Comparison of ENCODE assay signal across 8 cellular contexts in the genomic region with DNA sequence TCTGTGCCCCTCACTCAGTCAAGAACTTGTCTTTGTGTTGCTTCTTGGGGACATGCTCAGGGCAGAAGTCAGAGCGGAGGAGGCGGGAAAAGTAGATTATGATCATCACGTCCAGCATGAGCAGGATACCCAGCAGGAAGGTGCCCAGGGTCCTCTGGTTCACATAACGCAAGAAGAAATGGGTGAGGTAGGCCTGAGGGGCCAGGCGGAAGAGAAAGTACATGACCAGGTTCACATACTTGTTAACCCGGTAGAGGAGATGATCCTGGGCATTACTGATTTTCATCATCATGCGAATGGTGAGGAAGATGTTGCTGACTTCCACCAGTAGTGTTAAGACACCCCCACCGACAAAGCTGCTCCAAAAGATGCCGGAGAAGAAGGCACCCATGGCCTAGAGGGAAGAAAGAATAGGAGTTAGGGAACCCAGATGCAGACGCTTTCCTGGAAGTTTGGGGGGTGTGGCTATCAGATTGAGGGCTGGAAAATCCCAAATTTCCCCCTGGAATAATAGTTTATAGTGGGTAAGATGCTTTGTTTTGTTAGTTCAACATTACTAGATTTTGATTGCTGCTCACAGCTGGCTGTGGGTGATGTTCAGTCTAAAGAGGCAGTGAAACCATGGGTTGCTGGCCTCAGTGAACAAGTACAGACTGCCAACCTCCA. TPM values are rescaled to one million over a fixed set of nuclear protein-coding genes. Genes with fewer than 3 reads are reported as not detected.
DNase-seq lines count a peak whose midpoint lies in the region; ATAC-seq and TF ChIP-seq lines count a peak whose summit lies in the region.

No MANE protein-coding gene starts in this region.

- H3K9me3 ChIP-seq in tibial nerve, result no peaks in the 10 kb centered on the region

- peak overlapping the region; percentile 100 for H3K27ac ChIP-seq in VCaP
- H3K27ac ChIP-seq in foreskin keratinocyte, result peak overlapping the region; percentile 83
- H3K27ac ChIP-seq in tibial nerve, result peak overlapping the region in 3 of 4 donors; percentile 88 to 100 (median 97)

- ATAC-seq in foreskin keratinocyte (no peak), GM19452 (IDR thresholded peaks at IDR 0.05; ENCODE audit: unreplicated experiment) (no peak)

- H3K4me1 Mint-ChIP-seq in activated naive CD4-positive, alpha-beta T cell treated with anti-CD3 and anti-CD28 coated beads, Interleukin-2, amount 50 U/mL, for 24 hours, result peaks cover 45% of the 10 kb centered on the region

- peaks cover 6 to 41% (median 19%) of the 10 kb centered on the region in 3 donors for H3K36me3 ChIP-seq in tibial nerve

- no peaks in the 10 kb centered on the region for H3K27me3 Mint-ChIP-seq in activated naive CD4-positive, alpha-beta T cell treated with anti-CD3 and anti-CD28 coated beads, Interleukin-2, amount 50 U/mL, for 24 hours

- H3K4me3 ChIP-seq in tibial nerve, result no peak overlapping the region

- TF ChIP-seq EP300 in tibial nerve (IDR thresholded peaks at IDR 0.05), result no peak

- no peak for TF ChIP-seq POLR2A in tibial nerve (IDR thresholded peaks at IDR 0.05)

- WGBS in tibial nerve, 2 donors, result 73 to 74% methylated on average over 10 of the region's 10 CpGs

- no peak for DNase-seq in activated naive CD4-positive, alpha-beta T cell treated with anti-CD3 and anti-CD28 coated beads, Interleukin-2, amount 50 U/mL, for 16 hours
- DNase-seq in foreskin keratinocyte, result no peak
- DNase-seq in tibial nerve (ENCODE audit: low spot score in 2 of 2), result no peak
- no peak for DNase-seq in activated gamma-delta T cell treated with Interleukin-2 at 50 U/mL for 16 hours
- DNase-seq in superior temporal gyrus (ENCODE audit: extremely low spot score), result no peak

- peak overlapping the region; percentile 95 for H3K4me3 Mint-ChIP-seq in activated naive CD4-positive, alpha-beta T cell treated with anti-CD3 and anti-CD28 coated beads, Interleukin-2, amount 50 U/mL, for 24 hours

- H3K9me3 Mint-ChIP-seq in activated naive CD4-positive, alpha-beta T cell treated with anti-CD3 and anti-CD28 coated beads, Interleukin-2, amount 50 U/mL, for 24 hours, result no peaks in the 10 kb centered on the region

- H3K36me3 Mint-ChIP-seq in activated naive CD4-positive, alpha-beta T cell treated with anti-CD3 and anti-CD28 coated beads, Interleukin-2, amount 50 U/mL, for 24 hours, result peaks cover 40% of the 10 kb centered on the region

- H3K4me1 ChIP-seq in foreskin keratinocyte (peaks cover 3% of the 10 kb centered on the region), tibial nerve (peaks cover 0 to 71% (median 40%) of the 10 kb centered on the region in 4 donors)

- TF ChIP-seq CTCF in VCaP (conservative IDR thresholded peaks at IDR 0.05), result no peak
- no peak for TF ChIP-seq CTCF in foreskin keratinocyte (conservative IDR thresholded peaks at IDR 0.05)
- TF ChIP-seq CTCF in tibial nerve (IDR thresholded peaks at IDR 0.05), result no peak

- H3K27me3 ChIP-seq in foreskin keratinocyte (no peaks in the 10 kb centered on the region), tibial nerve (no peaks in the 10 kb centered on the region)

- peak overlapping the region; percentile 86 for H3K27ac Mint-ChIP-seq in activated naive CD4-positive, alpha-beta T cell treated with anti-CD3 and anti-CD28 coated beads, Interleukin-2, amount 50 U/mL, for 24 hours

RNA-seq across cellular contexts. Expression of gene TLCD1, which starts 1.4 kb away (rescaled TPM):
- total RNA-seq in foreskin keratinocyte (11.2 and 17.1 TPM in 2 replicates), tibial nerve (1 to 10 TPM in 1 of 4 donors, under 1 TPM in 1, not detected in 2; 0.44 to 1.2 TPM)
- polyA plus RNA-seq in foreskin keratinocyte, result 17.7 and 19.4 TPM in 2 replicates

RNA-seq across cellular contexts. Expression of gene NEK8, which starts 4.0 kb away (rescaled TPM):
- total RNA-seq in foreskin keratinocyte (3.4 and 3.6 TPM in 2 replicates), tibial nerve (1 to 10 TPM; 2.8 to 6.0 (median 3.5) TPM)
- 2.0 and 2.1 TPM in 2 replicates for polyA plus RNA-seq in foreskin keratinocyte

RNA-seq across cellular contexts. Expression of gene RPL23A, which starts 4.8 kb away (rescaled TPM):
- total RNA-seq in foreskin keratinocyte, result 1,328 and 1,341 TPM in 2 replicates
- polyA plus RNA-seq in foreskin keratinocyte, result 1,847 and 1,895 TPM in 2 replicates
- 100 to 1,000 TPM; 431 to 573 (median 517) TPM for total RNA-seq in tibial nerve

RNA-seq across cellular contexts. Expression of gene RAB34, which starts 7.0 kb away (rescaled TPM):
- total RNA-seq in foreskin keratinocyte (160 and 161 TPM in 2 replicates), tibial nerve (100 to 1,000 TPM; 189 to 298 (median 196) TPM)
- 160 and 161 TPM in 2 replicates for polyA plus RNA-seq in foreskin keratinocyte

RNA-seq across cellular contexts. Expression of gene PROCA1, which starts 12.9 kb away (rescaled TPM):
- 0.39 and 0.41 TPM in 2 replicates for total RNA-seq in foreskin keratinocyte
- 0.45 and 0.76 TPM in 2 replicates for polyA plus RNA-seq in foreskin keratinocyte
- total RNA-seq in tibial nerve, result 1 to 10 TPM; 2.1 to 6.3 (median 4.6) TPM
